8 cellular contexts compared by ENCODE assay signal in the genomic region with DNA sequence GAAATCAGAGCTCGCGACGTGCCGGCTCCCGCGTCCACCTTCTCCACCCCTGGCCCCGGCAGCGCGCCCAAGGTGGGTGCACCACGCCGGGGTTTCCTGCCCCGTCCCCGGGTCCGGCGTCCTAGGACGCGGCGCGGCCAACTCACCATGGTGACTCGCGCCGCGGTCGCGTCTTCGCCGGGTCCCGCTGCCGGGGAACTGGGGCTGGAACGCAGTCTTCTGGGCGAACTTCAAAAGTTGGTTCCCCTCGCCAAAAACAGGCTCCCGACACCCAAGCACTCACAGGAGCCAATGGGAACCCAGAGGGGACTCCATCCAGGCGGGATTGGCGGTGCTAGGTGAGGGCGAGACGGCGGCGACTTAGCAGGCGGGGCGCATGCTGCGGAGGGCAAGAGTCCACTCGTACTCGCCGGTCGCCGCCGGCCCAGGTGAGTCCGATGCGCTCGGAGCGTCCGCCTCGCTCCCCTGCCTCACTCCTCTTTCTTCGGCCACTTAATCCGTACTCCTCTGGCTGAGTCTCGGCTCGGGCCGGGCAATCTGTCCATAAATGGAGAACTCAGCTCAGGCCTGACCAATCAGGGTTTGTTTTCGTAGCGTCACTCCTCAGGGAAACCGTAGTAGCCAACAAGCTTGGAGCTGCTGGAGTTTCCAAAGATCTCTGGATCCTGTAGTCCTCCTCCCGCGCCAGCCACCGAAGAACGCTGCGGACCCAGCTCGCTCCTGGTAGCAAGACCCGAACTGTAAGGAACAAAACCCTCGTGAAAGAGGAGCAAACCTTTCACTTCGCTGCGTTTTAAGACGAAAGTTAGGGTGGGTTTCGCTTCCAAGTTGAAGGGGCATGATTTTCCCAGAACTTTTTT.
DNase-seq lines count a peak whose midpoint lies in the region; ATAC-seq and TF ChIP-seq lines count a peak whose summit lies in the region.

Gene MYO1E, minus strand, starts transcription at position 520 of the 860 bp plus-strand sequence. Its CDS starts 371 bp downstream, at position 149.

- DNase-seq in LoVo (ENCODE audit: low spot score) (peak; percentile 98), astrocyte of the spinal cord (ENCODE audit: low read depth, low spot score) (peak; percentile 97), hepatic stellate cell (ENCODE audit: low spot score) (peak; percentile 97), posterior cingulate gyrus (peak; percentile 84 to 98 (median 89))
- no peak for DNase-seq in central memory CD4-positive, alpha-beta T cell

- intact Hi-C loops in posterior cingulate gyrus (cut with DNase I) = loop anchor here (5.0 to 10.0 kb wide), 3 partner anchors 70 to 385 kb away; partner anchors contain the start of gene RNF111

- H3K4me1 ChIP-seq in ES-I3 (ENCODE audit: insufficient read depth, low read length) = peaks cover 5% of the 10 kb centered on the region; the same call in 1 of the 2 replicates

- in situ Hi-C loops in astrocyte of the spinal cord (cut with HindIII; ENCODE audit: low sequenced_read_pairs) = no loop called here

- peak; percentile 51 for ATAC-seq in GM21825 (IDR thresholded peaks at IDR 0.05; ENCODE audit: unreplicated experiment)

- H3K9ac ChIP-seq in ES-I3 (ENCODE audit: low read depth, low read length) = peak within 1 kb of the TSS; percentile 88

- TF ChIP-seq CTCF in astrocyte of the spinal cord (IDR thresholded peaks at IDR 0.05; ENCODE audit: low read depth, low read length) = no peak

- peak; percentile 81 for TF ChIP-seq POLR2A in Raji (IDR thresholded peaks at IDR 0.05; ENCODE audit: insufficient read depth, low read depth, low read length)

- no peaks in the 10 kb centered on the region for H3K9me3 ChIP-seq in ES-I3 (ENCODE audit: control insufficient read depth, insufficient read depth, low read length)

- peak within 1 kb of the TSS; percentile 86 for H3K4me3 ChIP-seq in astrocyte of the spinal cord (ENCODE audit: low read depth, low read length)

- H3K36me3 ChIP-seq in ES-I3 (ENCODE audit: insufficient read depth, low read length) = no peaks in the 10 kb centered on the region
